In the genomic region with DNA sequence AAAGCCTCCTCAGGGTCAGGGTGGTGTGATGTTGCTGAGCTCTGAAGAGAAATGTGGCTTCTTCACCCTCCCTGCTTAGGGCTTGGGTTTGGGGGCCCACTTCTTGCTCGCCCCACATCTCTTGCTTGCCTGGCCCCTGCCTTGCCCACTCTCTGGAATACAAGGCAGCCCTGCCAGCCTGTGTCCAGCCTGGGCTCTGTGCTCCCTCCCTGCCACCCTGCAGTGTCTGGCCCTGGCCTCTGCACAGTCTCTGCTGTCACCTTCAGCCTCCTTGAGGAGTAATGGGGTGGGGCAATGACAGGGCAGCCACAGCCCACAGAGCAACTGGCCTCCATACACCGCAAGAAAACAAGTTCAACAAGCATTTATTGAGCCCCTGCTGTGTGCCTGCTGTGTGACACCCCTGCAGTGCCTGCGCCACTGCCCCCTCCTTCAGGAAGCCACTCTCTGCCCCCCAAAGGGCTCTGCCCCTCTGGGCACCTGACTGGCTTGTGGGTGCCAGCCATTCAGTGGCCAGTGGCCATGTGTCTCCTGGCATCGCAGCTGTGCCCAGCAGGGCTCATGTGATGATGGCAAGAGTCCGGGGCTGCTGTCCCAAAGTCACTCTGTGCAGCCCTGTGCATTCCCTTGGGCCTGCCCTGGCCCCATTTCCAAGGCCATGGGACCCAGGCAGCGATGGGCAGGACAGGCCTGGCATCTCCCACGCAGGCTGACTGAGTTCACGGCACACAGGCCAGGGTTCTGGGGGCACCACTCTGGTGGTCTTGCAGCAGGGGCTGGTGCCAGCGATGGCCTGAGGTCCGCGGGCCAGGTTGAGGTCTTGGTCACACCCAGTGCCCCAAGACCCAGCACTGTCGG, we compare ENCODE assay signal across 24 cellular contexts.
DNase-seq lines count a peak whose midpoint lies in the region; ATAC-seq, FAIRE-seq and TF ChIP-seq lines count a peak whose summit lies in the region.
"Had no signal": no experiment of that assay in that cellular context is flagged by ENCODE, and none has a peak within 500 bp of the region (broad histone marks: within the 10 kb centered on the region; RNA-seq: fewer than 3 reads in every experiment).

No MANE protein-coding gene starts in this region.

- WGBS in H9 (ENCODE audit: extremely low coverage, insufficient read length, low lambda C conversion rate): no CpG with 5 or more reads among the region's 12 CpGs

- H3K18ac ChIP-seq in H9 (ENCODE audit: insufficient read length, low read depth, low read length): no peak overlapping the region

- no peaks in the 10 kb centered on the region for H3K4me1 Mint-ChIP-seq in H9
- no peaks in the 10 kb centered on the region for H3K4me1 Mint-ChIP-seq in natural killer cell treated with Interleukin-12 subunit alpha and Interleukin-12 subunit beta and Interleukin-15 and Interleukin-18, amount 100 ng/mL, for 72 hours (ENCODE audit: low read depth in 2 of 2)
- H3K4me1 Mint-ChIP-seq in activated T-helper 1 cell treated with anti-CD3 and anti-CD28 coated beads, Interleukin-12 subunit alpha, Interleukin-12 subunit beta, Interleukin-2, Interleukin-4 antibody, amounts not matched to agents 30 ng/mL and 10 ng/mL and 1 ng/mL, durations not matched to agents 14 hours and 24 hours and 36 hours (ENCODE audit: low read depth): no peaks in the 10 kb centered on the region
- H3K4me1 Mint-ChIP-seq: CD4-positive, CD25-positive, alpha-beta regulatory T cell had no signal

- H4K91ac ChIP-seq in H9 (ENCODE audit: insufficient read length, low read depth, low read length): no peak overlapping the region

- H3K9ac ChIP-seq in H9 (ENCODE audit: extremely low read depth, insufficient read length, low read length): no peak overlapping the region
- H3K9ac ChIP-seq: BLaER1, KMS-11, SK-N-SH had no signal

- H3K36me3 ChIP-seq in ascending aorta: no peaks in the 10 kb centered on the region
- no peaks in the 10 kb centered on the region for H3K36me3 ChIP-seq in tibial artery
- H3K36me3 ChIP-seq: BLaER1 had no signal

- no peak overlapping the region for H4K5ac ChIP-seq in H9 (ENCODE audit: insufficient read length, low read depth, low read length)

- peak; percentile 21 to 40 for ATAC-seq in natural killer cell treated with Interleukin-12 subunit alpha and Interleukin-12 subunit beta and Interleukin-15 and Interleukin-18, amount 100 ng/mL, for 72 hours

- H3K56ac ChIP-seq in H9 (ENCODE audit: insufficient read length, low read depth, low read length): no peak overlapping the region

- H3K27me3 ChIP-seq in H9 (ENCODE audit: insufficient read depth, low read length) (no peaks in the 10 kb centered on the region; the same call in 1 of the 2 replicates), ascending aorta (no peaks in the 10 kb centered on the region), tibial artery (no peaks in the 10 kb centered on the region)
- H3K27me3 ChIP-seq: BLaER1 had no signal

- H3K9me3 ChIP-seq in H9 (ENCODE audit: control insufficient read depth, low read depth, low read length) (no peaks in the 10 kb centered on the region), ascending aorta (no peaks in the 10 kb centered on the region), tibial artery (no peaks in the 10 kb centered on the region)
- H3K9me3 ChIP-seq: BLaER1, SK-N-SH had no signal

- DNase-seq in H9 (no peak), ascending aorta (ENCODE audit: low spot score in 2 of 2) (no peak), tibial artery (no peak), GM19239 (ENCODE audit: insufficient read length, low spot score) (no peak), SIG-M5 treated with dmso at 0.1 percent for 504 hours (lab: John Stamatoyannopoulos, UW; ENCODE audit: unreplicated experiment) (no peak)
- peak; percentile 49 for DNase-seq in natural killer cell treated with Interleukin-12 subunit alpha and Interleukin-12 subunit beta and Interleukin-15 and Interleukin-18, amount 100 ng/mL, for 72 hours (ENCODE audit: low spot score)
- DNase-seq in activated T-helper 1 cell treated with anti-CD3 and anti-CD28 coated beads, Interleukin-12 subunit alpha, Interleukin-12 subunit beta, Interleukin-2, Interleukin-4 antibody, amounts not matched to agents 30 ng/mL and 10 ng/mL and 1 ng/mL, durations not matched to agents 14 hours and 24 hours and 36 hours (ENCODE audit: low spot score): no peak
- DNase-seq: CD4-positive, CD25-positive, alpha-beta regulatory T cell; GOT3; HCEC 1CT; IMR-90; MM.1S; NCI-H1048; NCI-H1417 treated with DMSO at 0.1 percent for 48 hours; NCI-H1694 treated with DMSO at 0.1 percent for 48 hours; NCI-H2081; NCI-H2227 treated with DMSO at 0.1 percent for 48 hours; NCI-H526 treated with DMSO at 0.1 percent for 48 hours; SHP77 treated with DMSO at 0.1 percent for 48 hours; SK-N-SH had no signal

- H2AK5ac ChIP-seq in H9 (ENCODE audit: insufficient read length, low read length): no peak overlapping the region

- TF ChIP-seq CTCF in H9 (conservative IDR thresholded peaks at IDR 0.05) (no peak), ascending aorta (IDR thresholded peaks at IDR 0.05) (no peak), tibial artery (IDR thresholded peaks at IDR 0.05) (no peak)

- H3K4ac ChIP-seq in H9 (ENCODE audit: low read depth, low read length): no peak overlapping the region

- no peak overlapping the region for H4K8ac ChIP-seq in H9 (replicated peaks; ENCODE audit: insufficient read length, low read depth, low read length)

- no peaks in the 10 kb centered on the region for H3K9me3 Mint-ChIP-seq in H9
- H3K9me3 Mint-ChIP-seq in natural killer cell treated with Interleukin-12 subunit alpha and Interleukin-12 subunit beta and Interleukin-15 and Interleukin-18, amount 100 ng/mL, for 72 hours: no peaks in the 10 kb centered on the region
- H3K9me3 Mint-ChIP-seq in activated T-helper 1 cell treated with anti-CD3 and anti-CD28 coated beads, Interleukin-12 subunit alpha, Interleukin-12 subunit beta, Interleukin-2, Interleukin-4 antibody, amounts not matched to agents 30 ng/mL and 10 ng/mL and 1 ng/mL, durations not matched to agents 14 hours and 24 hours and 36 hours: no peaks in the 10 kb centered on the region

- H3K79me2 ChIP-seq in H9 (ENCODE audit: insufficient read depth, low read length): no peaks in the 10 kb centered on the region

- no peaks in the 10 kb centered on the region for H3K36me3 Mint-ChIP-seq in H9 (ENCODE audit: insufficient read depth in 1 of 3, low read depth in 3 of 3)
- H3K36me3 Mint-ChIP-seq in natural killer cell treated with Interleukin-12 subunit alpha and Interleukin-12 subunit beta and Interleukin-15 and Interleukin-18, amount 100 ng/mL, for 72 hours: no peaks in the 10 kb centered on the region
- no peaks in the 10 kb centered on the region for H3K36me3 Mint-ChIP-seq in activated T-helper 1 cell treated with anti-CD3 and anti-CD28 coated beads, Interleukin-12 subunit alpha, Interleukin-12 subunit beta, Interleukin-2, Interleukin-4 antibody, amounts not matched to agents 30 ng/mL and 10 ng/mL and 1 ng/mL, durations not matched to agents 14 hours and 24 hours and 36 hours (ENCODE audit: low read depth)
- H3K36me3 Mint-ChIP-seq: CD4-positive, CD25-positive, alpha-beta regulatory T cell had no signal

- no peak overlapping the region for H3K23ac ChIP-seq in H9 (ENCODE audit: insufficient read length, low read depth, low read length)

- intact Hi-C loops in ascending aorta (cut with DNase I): loop anchor here (5.0 kb wide), 1 partner anchor 33 kb away; no protein-coding TSS in a partner anchor
- intact Hi-C loops in tibial artery (cut with DNase I; ENCODE audit: low total_unique reads): no loop called here
- intact Hi-C loops in activated T-helper 1 cell treated with anti-CD3 and anti-CD28 coated beads, Interleukin-12 subunit alpha, Interleukin-12 subunit beta, Interleukin-2, Interleukin-4 antibody, amounts not matched to agents 30 ng/mL and 10 ng/mL and 1 ng/mL, durations not matched to agents 14 hours and 24 hours and 36 hours (cut with micrococcal nuclease): no loop called here

- no peak overlapping the region for H3K27ac ChIP-seq in H9 (ENCODE audit: insufficient read length, low read depth, low read length)
- peak overlapping the region; percentile 17 to 69 for H3K27ac ChIP-seq in ascending aorta
- peak overlapping the region; percentile 10 to 49 for H3K27ac ChIP-seq in tibial artery
- H3K27ac ChIP-seq: BLaER1, KMS-11, RWPE1 had no signal

- H3T11ph ChIP-seq in H9 (ENCODE audit: low read length): no peak overlapping the region

- H3K4me2 ChIP-seq in H9 (ENCODE audit: insufficient read depth, insufficient read length, low read length): no peak overlapping the region
- H3K4me2 ChIP-seq: BLaER1, KMS-11, SK-N-SH had no signal

- no peaks in the 10 kb centered on the region for H3K4me1 ChIP-seq in H9 (ENCODE audit: insufficient read depth, low read length)
- H3K4me1 ChIP-seq in ascending aorta: peaks cover 8 to 30% of the 10 kb centered on the region in 2 donors
- H3K4me1 ChIP-seq in tibial artery: peaks cover 0 to 45% (median 36%) of the 10 kb centered on the region in 4 donors
- H3K4me1 ChIP-seq: BLaER1 had no signal

- H3K27ac Mint-ChIP-seq in H9: no peak overlapping the region
- no peak overlapping the region for H3K27ac Mint-ChIP-seq in natural killer cell treated with Interleukin-12 subunit alpha and Interleukin-12 subunit beta and Interleukin-15 and Interleukin-18, amount 100 ng/mL, for 72 hours
- no peak overlapping the region for H3K27ac Mint-ChIP-seq in activated T-helper 1 cell treated with anti-CD3 and anti-CD28 coated beads, Interleukin-12 subunit alpha, Interleukin-12 subunit beta, Interleukin-2, Interleukin-4 antibody, amounts not matched to agents 30 ng/mL and 10 ng/mL and 1 ng/mL, durations not matched to agents 14 hours and 24 hours and 36 hours
- H3K27ac Mint-ChIP-seq: CD4-positive, CD25-positive, alpha-beta regulatory T cell had no signal

- no peak overlapping the region for H2AFZ ChIP-seq in H9 (ENCODE audit: low read length)

- H3K4me3 Mint-ChIP-seq in H9: no peak overlapping the region
- H3K4me3 Mint-ChIP-seq in natural killer cell treated with Interleukin-12 subunit alpha and Interleukin-12 subunit beta and Interleukin-15 and Interleukin-18, amount 100 ng/mL, for 72 hours: no peak overlapping the region
- no peak overlapping the region for H3K4me3 Mint-ChIP-seq in activated T-helper 1 cell treated with anti-CD3 and anti-CD28 coated beads, Interleukin-12 subunit alpha, Interleukin-12 subunit beta, Interleukin-2, Interleukin-4 antibody, amounts not matched to agents 30 ng/mL and 10 ng/mL and 1 ng/mL, durations not matched to agents 14 hours and 24 hours and 36 hours
- H3K4me3 Mint-ChIP-seq: CD4-positive, CD25-positive, alpha-beta regulatory T cell had no signal

- H2BK15ac ChIP-seq in H9 (ENCODE audit: low read depth, low read length): no peak overlapping the region

- no peak for FAIRE-seq in GM19239 (lab: Jason Lieb, UNC)
- FAIRE-seq: D721Med had no signal

- H2BK120ac ChIP-seq in H9 (ENCODE audit: low read depth, low read length, poor library complexity, severe bottlenecking): no peak overlapping the region

- H2BK20ac ChIP-seq in H9 (ENCODE audit: low read depth, low read length, poor library complexity, severe bottlenecking): no peak overlapping the region

- H2BK12ac ChIP-seq in H9 (ENCODE audit: insufficient read length, low read depth, low read length): no peak overlapping the region

- no peaks in the 10 kb centered on the region for H3K79me1 ChIP-seq in H9 (ENCODE audit: insufficient read depth, low read depth, low read length, poor library complexity, severe bottlenecking)

- no peaks in the 10 kb centered on the region for H4K20me1 ChIP-seq in H9 (ENCODE audit: control insufficient read depth, insufficient read depth, insufficient read length)
- H4K20me1 ChIP-seq: BLaER1 had no signal

- peak overlapping the region; percentile 48; the same call in 1 of the 2 replicates for H3K14ac ChIP-seq in H9 (ENCODE audit: insufficient read depth, low read length)

- peaks cover 7% of the 10 kb centered on the region for H3K27me3 Mint-ChIP-seq in H9 (ENCODE audit: low read depth)
- H3K27me3 Mint-ChIP-seq in natural killer cell treated with Interleukin-12 subunit alpha and Interleukin-12 subunit beta and Interleukin-15 and Interleukin-18, amount 100 ng/mL, for 72 hours: no peaks in the 10 kb centered on the region
- H3K27me3 Mint-ChIP-seq in activated T-helper 1 cell treated with anti-CD3 and anti-CD28 coated beads, Interleukin-12 subunit alpha, Interleukin-12 subunit beta, Interleukin-2, Interleukin-4 antibody, amounts not matched to agents 30 ng/mL and 10 ng/mL and 1 ng/mL, durations not matched to agents 14 hours and 24 hours and 36 hours (ENCODE audit: insufficient read depth): no peaks in the 10 kb centered on the region
- H3K27me3 Mint-ChIP-seq: CD4-positive, CD25-positive, alpha-beta regulatory T cell had no signal

- H3K4me3 ChIP-seq in ascending aorta: no peak overlapping the region
- no peak overlapping the region for H3K4me3 ChIP-seq in tibial artery
- H3K4me3 ChIP-seq: BLaER1 had no signal

- no peak overlapping the region for H2BK5ac ChIP-seq in H9 (ENCODE audit: insufficient read length, low read length)

- no peaks in the 10 kb centered on the region for H3K23me2 ChIP-seq in H9 (ENCODE audit: insufficient read length, low read depth, low read length, poor library complexity, severe bottlenecking)
